ENCODE assay signal across 8 cellular contexts in genomic region chr20:54820392-54820791, GRCh38.
"Had no signal": no experiment of that assay in that cellular context is flagged by ENCODE, and none has a peak within 500 bp of the region (broad histone marks: within the 10 kb centered on the region; RNA-seq: fewer than 3 reads in every experiment).

No MANE protein-coding gene starts in this region.

- ATAC-seq: HepG2, K562 had no signal

- H3K4me3 ChIP-seq: K562 had no signal

- H3K27ac ChIP-seq: HL-60, KMS-11 had no signal

- H3K9ac ChIP-seq: KMS-11 had no signal

- FAIRE-seq: HepG2, HTR-8/SVneo, K562 had no signal

- DNase-seq: IMR-90, KBM-7, KG1 had no signal

- H3K4me2 ChIP-seq: KMS-11 had no signal
